ENCODE assay signal across 16 cellular contexts in genomic region chr1:156551866-156552265, GRCh38. TPM values are rescaled to one million over a fixed set of nuclear protein-coding genes. Genes with fewer than 3 reads are reported as not detected.
A peak's percentile ranks its signal among the peaks of the same experiment; 100 is the strongest.
DNase-seq lines count a peak whose midpoint lies in the region; ATAC-seq and TF ChIP-seq lines count a peak whose summit lies in the region.
"Had no signal": no experiment of that assay in that cellular context is flagged by ENCODE, and none has a peak within 500 bp of the region (broad histone marks: within the 10 kb centered on the region; RNA-seq: fewer than 3 reads in every experiment).

No MANE protein-coding gene starts in this region.

- H3K79me2 ChIP-seq in PC-9 (ENCODE audit: low read depth), result no peaks in the 10 kb centered on the region

- H3K4me1 ChIP-seq in PC-9 (replicated peaks; ENCODE audit: insufficient read depth), result peaks cover 35% of the 10 kb centered on the region
- no peaks in the 10 kb centered on the region for H3K4me1 ChIP-seq in BE2C
- H3K4me1 ChIP-seq: Peyer's patch had no signal

- H3K27ac Mint-ChIP-seq in activated naive CD8-positive, alpha-beta T cell treated with anti-CD3 and anti-CD28 coated beads, Interleukin-2, amount 50 U/mL, for 24 hours, result no peak overlapping the region
- H3K27ac Mint-ChIP-seq in activated T-helper 1 cell treated with anti-CD3 and anti-CD28 coated beads, Interleukin-12 subunit alpha, Interleukin-12 subunit beta, Interleukin-2, Interleukin-4 antibody, amounts not matched to agents 30 ng/mL and 10 ng/mL and 1 ng/mL, durations not matched to agents 14 hours and 24 hours and 36 hours, result no peak overlapping the region
- H3K27ac Mint-ChIP-seq: activated CD4-positive, alpha-beta T cell treated with anti-CD3 and anti-CD28 coated beads, Interleukin-2, amount 10 ng/mL, durations not matched to agents 7 days and 5 days; T-helper 2 cell treated with Interferon-gamma antibody and Interleukin-4, amounts not matched to agents 5 μg/mL and 100 μg/mL, for 36 hours had no signal

- H3K36me3 ChIP-seq in PC-9 (ENCODE audit: low read depth), result peaks cover 12% of the 10 kb centered on the region
- peaks cover 1% of the 10 kb centered on the region for H3K36me3 ChIP-seq in kidney epithelial cell (ENCODE audit: control insufficient read depth, insufficient read depth, low read length)
- H3K36me3 ChIP-seq in BE2C, result peaks cover 9% of the 10 kb centered on the region; the same call in 1 of the 2 replicates
- H3K36me3 ChIP-seq: gastrocnemius medialis, Peyer's patch had no signal

- no peaks in the 10 kb centered on the region for H3K9me2 ChIP-seq in PC-9 (ENCODE audit: insufficient read depth)

- H3F3A ChIP-seq in PC-9 (ENCODE audit: insufficient read depth, low read depth), result peaks cover 33% of the 10 kb centered on the region

- no peak overlapping the region for H3K4me3 Mint-ChIP-seq in activated naive CD8-positive, alpha-beta T cell treated with anti-CD3 and anti-CD28 coated beads, Interleukin-2, amount 50 U/mL, for 24 hours
- H3K4me3 Mint-ChIP-seq in activated T-helper 1 cell treated with anti-CD3 and anti-CD28 coated beads, Interleukin-12 subunit alpha, Interleukin-12 subunit beta, Interleukin-2, Interleukin-4 antibody, amounts not matched to agents 30 ng/mL and 10 ng/mL and 1 ng/mL, durations not matched to agents 14 hours and 24 hours and 36 hours, result no peak overlapping the region
- H3K4me3 Mint-ChIP-seq: activated CD4-positive, alpha-beta T cell treated with anti-CD3 and anti-CD28 coated beads, Interleukin-2, amount 10 ng/mL, durations not matched to agents 7 days and 5 days; T-helper 2 cell treated with Interferon-gamma antibody and Interleukin-4, amounts not matched to agents 5 μg/mL and 100 μg/mL, for 36 hours had no signal

- no peaks in the 10 kb centered on the region for H3K36me3 Mint-ChIP-seq in activated naive CD8-positive, alpha-beta T cell treated with anti-CD3 and anti-CD28 coated beads, Interleukin-2, amount 50 U/mL, for 24 hours (ENCODE audit: low read depth)
- H3K36me3 Mint-ChIP-seq in activated T-helper 1 cell treated with anti-CD3 and anti-CD28 coated beads, Interleukin-12 subunit alpha, Interleukin-12 subunit beta, Interleukin-2, Interleukin-4 antibody, amounts not matched to agents 30 ng/mL and 10 ng/mL and 1 ng/mL, durations not matched to agents 14 hours and 24 hours and 36 hours (ENCODE audit: low read depth), result peaks cover 14% of the 10 kb centered on the region

- POLR2A ChIA-PET in PC-9 (lab: Charles Lee; ENCODE audit: unreplicated experiment), result interaction anchor here (0.6 to 0.7 kb wide), 2 partner anchors 47 to 95 kb away, joined by 3 to 8 read pairs; no protein-coding TSS in a partner anchor

- H4K20me1 ChIP-seq in PC-9 (ENCODE audit: insufficient read depth), result no peaks in the 10 kb centered on the region

- peak; percentile 29 to 42 for DNase-seq in AML-193 (lab: John Stamatoyannopoulos, UW)
- DNase-seq in HCEC 1CT, result peak; percentile 74
- DNase-seq in PC-9, result peak; percentile 55 to 93
- DNase-seq in kidney epithelial cell (ENCODE audit: low read depth), result peak; percentile 14
- DNase-seq in BE2C, result no peak
- no peak for DNase-seq in AG08395 (ENCODE audit: low spot score)
- no peak for DNase-seq in activated naive CD8-positive, alpha-beta T cell treated with anti-CD3 and anti-CD28 coated beads, Interleukin-2, amount 50 U/mL, for 24 hours
- no peak for DNase-seq in activated T-helper 1 cell treated with anti-CD3 and anti-CD28 coated beads, Interleukin-12 subunit alpha, Interleukin-12 subunit beta, Interleukin-2, Interleukin-4 antibody, amounts not matched to agents 30 ng/mL and 10 ng/mL and 1 ng/mL, durations not matched to agents 14 hours and 24 hours and 36 hours (ENCODE audit: low spot score)
- DNase-seq: activated CD4-positive, alpha-beta T cell treated with anti-CD3 and anti-CD28 coated beads, Interleukin-2, amount 10 ng/mL, durations not matched to agents 7 days and 5 days; brain microvascular endothelial cell; CD4-positive, CD25-positive, alpha-beta regulatory T cell; effector memory CD4-positive, alpha-beta T cell; gastrocnemius medialis; NCI-H345; Peyer's patch had no signal

- peak overlapping the region; percentile 67 for H3K4me2 ChIP-seq in PC-9

- H2AFZ ChIP-seq in PC-9, result no peak overlapping the region

- H3K4me3 ChIP-seq in PC-9, result no peak overlapping the region; the same call in 1 of the 2 replicates
- no peak overlapping the region for H3K4me3 ChIP-seq in kidney epithelial cell (ENCODE audit: low read depth, low read length)
- H3K4me3 ChIP-seq in BE2C (ENCODE audit: low read depth, low read length), result no peak overlapping the region
- H3K4me3 ChIP-seq: gastrocnemius medialis, Peyer's patch had no signal

- CTCF ChIA-PET in PC-9 (lab: Charles Lee), result interaction anchor here (0.6 kb wide), 2 partner anchors 14 to 95 kb away, joined by 3 to 7 read pairs; no protein-coding TSS in a partner anchor

- peaks cover 10% of the 10 kb centered on the region for H3K4me1 Mint-ChIP-seq in activated naive CD8-positive, alpha-beta T cell treated with anti-CD3 and anti-CD28 coated beads, Interleukin-2, amount 50 U/mL, for 24 hours
- peaks cover 5% of the 10 kb centered on the region for H3K4me1 Mint-ChIP-seq in activated T-helper 1 cell treated with anti-CD3 and anti-CD28 coated beads, Interleukin-12 subunit alpha, Interleukin-12 subunit beta, Interleukin-2, Interleukin-4 antibody, amounts not matched to agents 30 ng/mL and 10 ng/mL and 1 ng/mL, durations not matched to agents 14 hours and 24 hours and 36 hours (ENCODE audit: low read depth)

- intact Hi-C loops in PC-9 (cut with micrococcal nuclease; ENCODE audit: unreplicated experiment), result no loop called here
- intact Hi-C loops in activated T-helper 1 cell treated with anti-CD3 and anti-CD28 coated beads, Interleukin-12 subunit alpha, Interleukin-12 subunit beta, Interleukin-2, Interleukin-4 antibody, amounts not matched to agents 30 ng/mL and 10 ng/mL and 1 ng/mL, durations not matched to agents 14 hours and 24 hours and 36 hours (cut with micrococcal nuclease), result no loop called here

- H3K27me3 ChIP-seq in PC-9 (ENCODE audit: insufficient read depth, low read depth), result no peaks in the 10 kb centered on the region
- no peaks in the 10 kb centered on the region for H3K27me3 ChIP-seq in kidney epithelial cell (ENCODE audit: control insufficient read depth, insufficient read depth, low read length)
- H3K27me3 ChIP-seq in BE2C, result no peaks in the 10 kb centered on the region
- H3K27me3 ChIP-seq: brain microvascular endothelial cell, gastrocnemius medialis, Peyer's patch had no signal

- H3K9me3 ChIP-seq in PC-9 (ENCODE audit: insufficient read depth, low read depth) (no peaks in the 10 kb centered on the region), BE2C (no peaks in the 10 kb centered on the region)
- H3K9me3 ChIP-seq: gastrocnemius medialis, Peyer's patch had no signal

- H3K27me3 Mint-ChIP-seq in activated naive CD8-positive, alpha-beta T cell treated with anti-CD3 and anti-CD28 coated beads, Interleukin-2, amount 50 U/mL, for 24 hours, result no peaks in the 10 kb centered on the region
- no peaks in the 10 kb centered on the region for H3K27me3 Mint-ChIP-seq in activated T-helper 1 cell treated with anti-CD3 and anti-CD28 coated beads, Interleukin-12 subunit alpha, Interleukin-12 subunit beta, Interleukin-2, Interleukin-4 antibody, amounts not matched to agents 30 ng/mL and 10 ng/mL and 1 ng/mL, durations not matched to agents 14 hours and 24 hours and 36 hours (ENCODE audit: insufficient read depth)
- H3K27me3 Mint-ChIP-seq: activated CD4-positive, alpha-beta T cell treated with anti-CD3 and anti-CD28 coated beads, Interleukin-2, amount 10 ng/mL, durations not matched to agents 7 days and 5 days; CD4-positive, CD25-positive, alpha-beta regulatory T cell had no signal

- no TSS peak for BruUV-seq in PC-9 (replicated peaks; lab: Mats Ljungman, UMichigan)

- ATAC-seq in activated naive CD8-positive, alpha-beta T cell treated with anti-CD3 and anti-CD28 coated beads, Interleukin-2, amount 50 U/mL, for 24 hours, result no peak
- ATAC-seq: gastrocnemius medialis had no signal

- TF ChIP-seq CTCF in PC-9 (conservative IDR thresholded peaks at IDR 0.05) (no peak), kidney epithelial cell (IDR thresholded peaks at IDR 0.05; ENCODE audit: insufficient read depth, low read length, poor library complexity, severe bottlenecking) (no peak), BE2C (IDR thresholded peaks at IDR 0.05; ENCODE audit: low read depth, low read length) (no peak)

- H3K9me3 Mint-ChIP-seq in activated naive CD8-positive, alpha-beta T cell treated with anti-CD3 and anti-CD28 coated beads, Interleukin-2, amount 50 U/mL, for 24 hours, result no peaks in the 10 kb centered on the region
- no peaks in the 10 kb centered on the region for H3K9me3 Mint-ChIP-seq in activated T-helper 1 cell treated with anti-CD3 and anti-CD28 coated beads, Interleukin-12 subunit alpha, Interleukin-12 subunit beta, Interleukin-2, Interleukin-4 antibody, amounts not matched to agents 30 ng/mL and 10 ng/mL and 1 ng/mL, durations not matched to agents 14 hours and 24 hours and 36 hours
- H3K9me3 Mint-ChIP-seq: activated CD4-positive, alpha-beta T cell treated with anti-CD3 and anti-CD28 coated beads, Interleukin-2, amount 10 ng/mL, durations not matched to agents 7 days and 5 days; CD4-positive, CD25-positive, alpha-beta regulatory T cell; T-helper 2 cell treated with Interferon-gamma antibody and Interleukin-4, amounts not matched to agents 5 μg/mL and 100 μg/mL, for 36 hours had no signal

- peak overlapping the region; percentile 88 for H3K27ac ChIP-seq in PC-9
- H3K27ac ChIP-seq: brain microvascular endothelial cell, gastrocnemius medialis, Peyer's patch had no signal

RNA-seq across cellular contexts. Expression of gene IQGAP3, which starts 20.5 kb away (rescaled TPM):
- total RNA-seq in PC-9 (2021) (63.1 and 63.4 TPM in 2 replicates), kidney epithelial cell (8.0 and 9.4 TPM in 2 replicates)
- polyA plus RNA-seq in BE2C (2012; ENCODE audit: insufficient read depth, insufficient read length, low read depth), result 2.5 TPM
- total RNA-seq in activated T-helper 1 cell treated with anti-CD3 and anti-CD28 coated beads, Interleukin-12 subunit alpha, Interleukin-12 subunit beta, Interleukin-2, Interleukin-4 antibody, amounts not matched to agents 30 ng/mL and 10 ng/mL and 1 ng/mL, durations not matched to agents 14 hours and 24 hours and 36 hours, result 10.3 and 11.2 TPM in 2 replicates

RNA-seq across cellular contexts. Expression of gene TTC24, which starts 27.7 kb away (rescaled TPM):
- not detected in 2 replicates for total RNA-seq in PC-9 (2021)
- total RNA-seq in kidney epithelial cell, result not detected in 2 replicates
- polyA plus RNA-seq in BE2C (2012; ENCODE audit: insufficient read depth, insufficient read length, low read depth), result not detected
- 3.7 and 4.1 TPM in 2 replicates for total RNA-seq in activated T-helper 1 cell treated with anti-CD3 and anti-CD28 coated beads, Interleukin-12 subunit alpha, Interleukin-12 subunit beta, Interleukin-2, Interleukin-4 antibody, amounts not matched to agents 30 ng/mL and 10 ng/mL and 1 ng/mL, durations not matched to agents 14 hours and 24 hours and 36 hours
- total RNA-seq: Peyer's patch had no signal

RNA-seq across cellular contexts. Expression of gene NAXE, which starts 39.7 kb away (rescaled TPM):
- total RNA-seq in PC-9 (2021) (83.9 and 90.3 TPM in 2 replicates), kidney epithelial cell (83.8 and 115 TPM in 2 replicates)
- polyA plus RNA-seq in BE2C (2012; ENCODE audit: insufficient read depth, insufficient read length, low read depth), result 121 TPM
- 77.8 and 78.0 TPM in 2 replicates for total RNA-seq in activated T-helper 1 cell treated with anti-CD3 and anti-CD28 coated beads, Interleukin-12 subunit alpha, Interleukin-12 subunit beta, Interleukin-2, Interleukin-4 antibody, amounts not matched to agents 30 ng/mL and 10 ng/mL and 1 ng/mL, durations not matched to agents 14 hours and 24 hours and 36 hours

RNA-seq across cellular contexts. Expression of gene GPATCH4, which starts 49.4 kb away (rescaled TPM):
- total RNA-seq in PC-9 (2021), result 17.5 and 17.6 TPM in 2 replicates
- 19.1 and 21.8 TPM in 2 replicates for total RNA-seq in kidney epithelial cell
- polyA plus RNA-seq in BE2C (2012; ENCODE audit: insufficient read depth, insufficient read length, low read depth), result 162 TPM
- total RNA-seq in activated T-helper 1 cell treated with anti-CD3 and anti-CD28 coated beads, Interleukin-12 subunit alpha, Interleukin-12 subunit beta, Interleukin-2, Interleukin-4 antibody, amounts not matched to agents 30 ng/mL and 10 ng/mL and 1 ng/mL, durations not matched to agents 14 hours and 24 hours and 36 hours, result 102 and 104 TPM in 2 replicates

RNA-seq across cellular contexts. Expression of gene MEF2D, which starts 51.3 kb away (rescaled TPM):
- total RNA-seq in PC-9 (2021) (25.5 and 33.5 TPM in 2 replicates), kidney epithelial cell (16.6 and 22.0 TPM in 2 replicates)
- polyA plus RNA-seq in BE2C (2012; ENCODE audit: insufficient read depth, insufficient read length, low read depth), result 55.3 TPM
- 36.3 and 37.0 TPM in 2 replicates for total RNA-seq in activated T-helper 1 cell treated with anti-CD3 and anti-CD28 coated beads, Interleukin-12 subunit alpha, Interleukin-12 subunit beta, Interleukin-2, Interleukin-4 antibody, amounts not matched to agents 30 ng/mL and 10 ng/mL and 1 ng/mL, durations not matched to agents 14 hours and 24 hours and 36 hours

Comparison
In these comparisons a context has a peak if more than half of its experiments do, and no peak if none do; other contexts are left out.
1. DNase-seq: peak in AML-193 (2 of 2), HCEC 1CT (single experiment), PC-9 (2 of 2) and kidney epithelial cell (single experiment); none in BE2C (single experiment), AG08395 (single experiment), activated naive CD8-positive, alpha-beta T cell treated with anti-CD3 and anti-CD28 coated beads, Interleukin-2, amount 50 U/mL, for 24 hours (single experiment) and activated T-helper 1 cell treated with anti-CD3 and anti-CD28 coated beads, Interleukin-12 subunit alpha, Interleukin-12 subunit beta, Interleukin-2, Interleukin-4 antibody, amounts not matched to agents 30 ng/mL and 10 ng/mL and 1 ng/mL, durations not matched to agents 14 hours and 24 hours and 36 hours (single experiment).